In genomic region chr2:236748385-236748784, GRCh38 we compare ENCODE assay signal across 15 cellular contexts.
A peak's percentile ranks its signal among the peaks of the same experiment; 100 is the strongest.
DNase-seq lines count a peak whose midpoint lies in the region; TF ChIP-seq lines count a peak whose summit lies in the region.
"Had no signal": no experiment of that assay in that cellular context is flagged by ENCODE, and none has a peak within 500 bp of the region (broad histone marks: within the 10 kb centered on the region; RNA-seq: fewer than 3 reads in every experiment).

No MANE protein-coding gene starts in this region.

- no peaks in the 10 kb centered on the region for H3K36me3 ChIP-seq in adrenal gland (replicated peaks in 1 of 2)
- no peaks in the 10 kb centered on the region for H3K36me3 ChIP-seq in spleen
- H3K36me3 ChIP-seq: HAP-1 had no signal

- no peak overlapping the region for H3K27ac ChIP-seq in adrenal gland
- H3K27ac ChIP-seq in spleen = peak overlapping the region in 5 of 8 donors; percentile 17 to 76 (median 46)
- no peak overlapping the region for H3K27ac ChIP-seq in caudate nucleus (ENCODE audit: low read depth, low read length)

- H3K27me3 ChIP-seq in adrenal gland (no peaks in the 10 kb centered on the region), spleen (replicated peaks in 1 of 7) (no peaks in the 10 kb centered on the region)

- H3K4me1 ChIP-seq in adrenal gland (replicated peaks in 1 of 2) = no peaks in the 10 kb centered on the region
- peaks cover 0 to 23% (median 11%) of the 10 kb centered on the region in 6 donors for H3K4me1 ChIP-seq in spleen
- H3K4me1 ChIP-seq: HAP-1 had no signal

- TF ChIP-seq POLR2A in adrenal gland (IDR thresholded peaks at IDR 0.05) (no peak), spleen (IDR thresholded peaks at IDR 0.05) (no peak), erythroblast (IDR thresholded peaks at IDR 0.05; ENCODE audit: low read length) (no peak)

- no peak for TF ChIP-seq CTCF in adrenal gland (IDR thresholded peaks at IDR 0.05)
- TF ChIP-seq CTCF in spleen (IDR thresholded peaks at IDR 0.05 in 8 of 11, conservative IDR thresholded peaks at IDR 0.05 in 3 of 11) = no peak

- no peak overlapping the region for H3K4me3 ChIP-seq in adrenal gland
- no peak overlapping the region for H3K4me3 ChIP-seq in spleen
- H3K4me3 ChIP-seq: HAP-1 had no signal

- 65 to 81% (median 69%) methylated on average over 9 of the region's 9 CpGs for WGBS in adrenal gland, 4 donors
- WGBS in spleen, 5 donors = 34 to 64% (median 41%) methylated on average over 8 to 9 of the region's 9 CpGs

- peak; percentile 96 for DNase-seq in MV-4-11 (lab: John Stamatoyannopoulos, UW)
- DNase-seq in adrenal gland = peak in 4 of 7 donors; percentile 24 to 54 (median 28)
- peak; percentile 33 for DNase-seq in iris pigment epithelial cell (ENCODE audit: low read depth)
- DNase-seq in spleen = no peak
- no peak for DNase-seq in SHP77 treated with DMSO at 0.1 percent for 48 hours (lab: John Stamatoyannopoulos, UW)
- DNase-seq in caudate nucleus (lab: John Stamatoyannopoulos, UW) = no peak
- DNase-seq in erythroblast (lab: John Stamatoyannopoulos, UW) = no peak
- DNase-seq in NCI-H526 treated with DMSO at 0.1 percent for 48 hours (lab: John Stamatoyannopoulos, UW) = no peak
- DNase-seq: activated naive CD4-positive, alpha-beta T cell treated with anti-CD3 and anti-CD28 coated beads, Interleukin-2, amount 50 U/mL, for 16 hours; CD4-positive, alpha-beta memory T cell; GDM1; MM.1S; NCI-H226; RPMI8226 had no signal

- intact Hi-C loops in adrenal gland (cut with DNase I) = no loop called here
- intact Hi-C loops in spleen (cut with DNase I; ENCODE audit: low total_unique reads) = no loop called here

- H3K9me3 ChIP-seq in adrenal gland (replicated peaks in 1 of 3) = no peaks in the 10 kb centered on the region
- H3K9me3 ChIP-seq in spleen = no peaks in the 10 kb centered on the region
- H3K9me3 ChIP-seq: HAP-1 had no signal

Comparison
In these comparisons a context has a peak if more than half of its experiments do, and no peak if none do; other contexts are left out.
1. DNase-seq: peak in MV-4-11 (single experiment), adrenal gland (4 of 7) and iris pigment epithelial cell (single experiment); none in spleen (single experiment), SHP77 treated with DMSO at 0.1 percent for 48 hours (single experiment), caudate nucleus (0 of 61), erythroblast (0 of 2) and NCI-H526 treated with DMSO at 0.1 percent for 48 hours (single experiment).
2. H3K27ac ChIP-seq: peak in spleen (5 of 8); none in adrenal gland (0 of 5) and caudate nucleus (single experiment).